ENCODE assay signal across 8 cellular contexts in genomic region chr6:95431637-95432228, GRCh38.
A peak's percentile ranks its signal among the peaks of the same experiment; 100 is the strongest.
DNase-seq lines count a peak whose midpoint lies in the region; ATAC-seq and TF ChIP-seq lines count a peak whose summit lies in the region.

No MANE protein-coding gene starts in this region.

- no peak for TF ChIP-seq POLR2A in Peyer's patch (IDR thresholded peaks at IDR 0.05)
- no peak for TF ChIP-seq POLR2A in breast epithelium (IDR thresholded peaks at IDR 0.05)
- no peak for TF ChIP-seq POLR2A in right lobe of liver (IDR thresholded peaks at IDR 0.05)

- no peaks in the 10 kb centered on the region for H3K9me3 Mint-ChIP-seq in stimulated activated memory B cell treated with anti-CD40 and anti-IgM and Interleukin-4, amounts not matched to agents 10 μg/mL and 1 μg/mL and 100 μg/mL, for 72 hours

- CTCF ChIA-PET in GM10248 (lab: Yijun Ruan, JAX) = no interaction called here

- POLR2A ChIA-PET in GM10248 (lab: Yijun Ruan, JAX) = no interaction called here

- H3K4me1 ChIP-seq in Peyer's patch (no peaks in the 10 kb centered on the region), breast epithelium (no peaks in the 10 kb centered on the region), right lobe of liver (no peaks in the 10 kb centered on the region), tibial artery (no peaks in the 10 kb centered on the region)

- no peak overlapping the region for H3K4me3 Mint-ChIP-seq in stimulated activated memory B cell treated with anti-CD40 and anti-IgM and Interleukin-4, amounts not matched to agents 10 μg/mL and 1 μg/mL and 100 μg/mL, for 72 hours

- intact Hi-C loops in breast epithelium (cut with DNase I; ENCODE audit: low total_unique reads) = no loop called here
- intact Hi-C loops in right lobe of liver (cut with DNase I) = no loop called here
- intact Hi-C loops in tibial artery (cut with DNase I; ENCODE audit: low total_unique reads) = no loop called here

- H3K27me3 ChIP-seq in Peyer's patch (no peaks in the 10 kb centered on the region), breast epithelium (no peaks in the 10 kb centered on the region), right lobe of liver (no peaks in the 10 kb centered on the region), tibial artery (no peaks in the 10 kb centered on the region)

- no peaks in the 10 kb centered on the region for H3K27me3 Mint-ChIP-seq in stimulated activated memory B cell treated with anti-CD40 and anti-IgM and Interleukin-4, amounts not matched to agents 10 μg/mL and 1 μg/mL and 100 μg/mL, for 72 hours

- no peaks in the 10 kb centered on the region for H3K4me1 Mint-ChIP-seq in stimulated activated memory B cell treated with anti-CD40 and anti-IgM and Interleukin-4, amounts not matched to agents 10 μg/mL and 1 μg/mL and 100 μg/mL, for 72 hours

- H3K36me3 ChIP-seq in Peyer's patch (no peaks in the 10 kb centered on the region), breast epithelium (no peaks in the 10 kb centered on the region), right lobe of liver (no peaks in the 10 kb centered on the region), tibial artery (no peaks in the 10 kb centered on the region)

- DNase-seq in AG08395 (ENCODE audit: low spot score) (peak; percentile 7), GM10248 (ENCODE audit: extremely low spot score) (peak; percentile 20), HS-5 (ENCODE audit: low read depth) (peak; percentile 9), Peyer's patch (peak in 1 of 3 donors; percentile 58), breast epithelium (ENCODE audit: low spot score in 2 of 2) (no peak), right lobe of liver (no peak), tibial artery (peak in 1 of 2 donors; percentile 28)

- H3K27ac ChIP-seq in Peyer's patch (no peak overlapping the region), breast epithelium (no peak overlapping the region), right lobe of liver (no peak overlapping the region), tibial artery (no peak overlapping the region)

- no peaks in the 10 kb centered on the region for H3K36me3 Mint-ChIP-seq in stimulated activated memory B cell treated with anti-CD40 and anti-IgM and Interleukin-4, amounts not matched to agents 10 μg/mL and 1 μg/mL and 100 μg/mL, for 72 hours

- 44% methylated on average over 2 of the region's 2 CpGs for WGBS in right lobe of liver (ENCODE audit: insufficient coverage, low coverage, low lambda C conversion rate, missing lambda C conversion rate)

- H3K4me3 ChIP-seq in Peyer's patch (no peak overlapping the region), breast epithelium (no peak overlapping the region), right lobe of liver (no peak overlapping the region), tibial artery (no peak overlapping the region)

- H3K27ac Mint-ChIP-seq in stimulated activated memory B cell treated with anti-CD40 and anti-IgM and Interleukin-4, amounts not matched to agents 10 μg/mL and 1 μg/mL and 100 μg/mL, for 72 hours = no peak overlapping the region

- peak; percentile 52 for TF ChIP-seq CTCF in GM10248 (IDR thresholded peaks at IDR 0.05; ENCODE audit: control extremely low read depth, extremely low read depth, low read depth, missing control alignments)
- peak in 5 of 6 experiments; percentile 6 to 72 (median 69) for TF ChIP-seq CTCF in Peyer's patch (IDR thresholded peaks at IDR 0.05)
- peak; percentile 42 to 69 (median 57) for TF ChIP-seq CTCF in breast epithelium (IDR thresholded peaks at IDR 0.05)
- peak; percentile 80 to 83 (median 81) for TF ChIP-seq CTCF in right lobe of liver (IDR thresholded peaks at IDR 0.05)
- TF ChIP-seq CTCF in tibial artery (IDR thresholded peaks at IDR 0.05) = peak; percentile 70 to 72

- no peaks in the 10 kb centered on the region for H3K9me3 ChIP-seq in Peyer's patch
- H3K9me3 ChIP-seq in breast epithelium = no peaks in the 10 kb centered on the region
- H3K9me3 ChIP-seq in right lobe of liver = no peaks in the 10 kb centered on the region
- no peaks in the 10 kb centered on the region for H3K9me3 ChIP-seq in tibial artery

- peak; percentile 77 to 84 (median 83) for ATAC-seq in right lobe of liver
- no peak for ATAC-seq in stimulated activated memory B cell treated with anti-CD40 and anti-IgM and Interleukin-4, amounts not matched to agents 10 μg/mL and 1 μg/mL and 100 μg/mL, for 72 hours

Comparison
In these comparisons a context has a peak if more than half of its experiments do, and no peak if none do; other contexts are left out.
1. DNase-seq: peak in AG08395 (single experiment), GM10248 (single experiment) and HS-5 (single experiment); none in breast epithelium (0 of 2) and right lobe of liver (0 of 3).
2. Peak in every context shown above with its lines, with median percentiles within 50 percentile points of each other: CTCF ChIP-seq.